Comparison of ENCODE assay signal across 9 cellular contexts in the genomic region with DNA sequence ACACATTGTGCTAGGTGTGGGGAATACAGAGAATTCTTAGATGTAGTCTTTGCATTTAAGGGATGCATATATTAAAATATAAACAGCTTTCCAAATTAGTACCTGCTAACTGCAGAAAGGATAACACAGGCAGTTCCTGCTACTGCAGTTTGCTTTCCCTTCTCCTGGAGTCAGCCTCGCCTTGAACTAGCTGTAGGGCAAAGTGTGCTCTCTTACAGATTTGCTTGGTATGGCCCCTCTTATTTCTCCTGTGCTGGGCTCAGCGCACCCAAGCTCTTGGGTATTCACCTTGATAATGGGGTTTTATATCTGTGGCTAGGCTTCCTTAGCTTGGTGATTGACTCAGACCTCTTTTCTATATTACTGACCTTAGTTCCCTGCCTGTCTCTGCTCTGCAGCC.
"Had no signal": no experiment of that assay in that cellular context is flagged by ENCODE, and none has a peak within 500 bp of the region (broad histone marks: within the 10 kb centered on the region; RNA-seq: fewer than 3 reads in every experiment).

No MANE protein-coding gene starts in this region.

- H3K27ac Mint-ChIP-seq: GM23338 had no signal

- H3K4me3 Mint-ChIP-seq: GM23338, H9 had no signal

- H2AFZ ChIP-seq: GM23338 had no signal

- FAIRE-seq: H1, H54, HTR-8/SVneo, K562 had no signal

- H3K4me3 ChIP-seq: GM23338, K562 had no signal

- DNase-seq: H9, HCEC 1CT, IMR-90, KG1 had no signal

- ATAC-seq: GM23338, K562 had no signal

- H3K4me2 ChIP-seq: GM23338 had no signal
